Comparison of ENCODE assay signal across 20 cellular contexts in the genomic region with DNA sequence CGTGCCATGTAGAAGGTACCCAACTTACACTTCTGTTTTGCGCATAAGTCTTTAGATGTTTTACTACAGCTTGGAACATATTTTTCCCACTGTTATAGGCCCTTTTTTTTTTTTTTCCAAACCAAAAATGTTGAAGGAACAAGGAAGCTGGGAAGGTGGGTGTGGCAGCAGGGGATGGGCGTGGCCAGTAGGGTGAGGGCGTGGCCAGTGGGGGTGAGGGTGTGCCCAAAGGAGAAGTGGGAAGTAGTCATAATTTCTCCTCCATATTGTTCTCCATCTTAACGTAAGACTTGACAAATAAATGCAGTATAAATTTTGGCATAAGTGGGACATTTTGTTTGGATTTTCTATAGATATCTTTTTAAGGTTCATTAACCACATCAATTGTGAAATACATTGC. TPM values are rescaled to one million over a fixed set of nuclear protein-coding genes. Genes with fewer than 3 reads are reported as not detected.
DNase-seq lines count a peak whose midpoint lies in the region; ATAC-seq and TF ChIP-seq lines count a peak whose summit lies in the region.
"Had no signal": no experiment of that assay in that cellular context is flagged by ENCODE, and none has a peak within 500 bp of the region (broad histone marks: within the 10 kb centered on the region; RNA-seq: fewer than 3 reads in every experiment).

No MANE protein-coding gene starts in this region.

- dilution Hi-C loops in mammary epithelial cell (cut with HindIII; ENCODE audit: low sequenced_read_pairs) = no loop called here

- H3K36me3 ChIP-seq in mammary epithelial cell (ENCODE audit: insufficient read depth, low read length) (peaks cover 14% of the 10 kb centered on the region), upper lobe of right lung (peaks cover 64% of the 10 kb centered on the region), right atrium auricular region (peaks cover 59% of the 10 kb centered on the region)
- H3K36me3 ChIP-seq: uterus had no signal

- no TSS peak for BruUV-seq in MCF 10A (replicated peaks; lab: Mats Ljungman, UMichigan)
- BruUV-seq in mammary epithelial cell (replicated peaks; lab: Mats Ljungman, UMichigan) = no TSS peak

- in situ Hi-C loops in mammary epithelial cell (cut with MboI; ENCODE audit: low sequenced_read_pairs in 2 of 2) (no loop called here), KBM-7 (cut with MboI; ENCODE audit: low pct_unique_long_range_greater_than_20kb, low sequenced_read_pairs) (no loop called here), SK-MEL-5 (cut with HindIII; ENCODE audit: low pct_unique_long_range_greater_than_20kb, low sequenced_read_pairs) (no loop called here)

- no peak overlapping the region for H3K4me3 Mint-ChIP-seq in MCF 10A (ENCODE audit: unreplicated experiment)
- no peak overlapping the region for H3K4me3 Mint-ChIP-seq in mesothelial cell of epicardium
- H3K4me3 Mint-ChIP-seq: immature natural killer cell; natural killer cell treated with Interleukin-12 subunit alpha and Interleukin-12 subunit beta and Interleukin-15 and Interleukin-18, amount 100 ng/mL, for 72 hours had no signal

- H4K20me1 ChIP-seq in mammary epithelial cell (ENCODE audit: insufficient read depth, low read length) = no peaks in the 10 kb centered on the region

- H3K79me2 ChIP-seq in mammary epithelial cell (ENCODE audit: insufficient read depth, low read length) = no peaks in the 10 kb centered on the region

- H3K27ac Mint-ChIP-seq in MCF 10A (ENCODE audit: low read depth, unreplicated experiment) = no peak overlapping the region
- no peak overlapping the region for H3K27ac Mint-ChIP-seq in mesothelial cell of epicardium
- H3K27ac Mint-ChIP-seq: activated T-helper 2 cell treated with anti-CD3 and anti-CD28 coated beads, Interferon-gamma antibody, Interleukin-2, Interleukin-4, amounts not matched to agents 10 μg/mL and 5 μg/mL and 100 μg/mL, durations not matched to agents 14 hours and 24 hours and 36 hours; natural killer cell treated with Interleukin-12 subunit alpha and Interleukin-12 subunit beta and Interleukin-15 and Interleukin-18, amount 100 ng/mL, for 72 hours; progenitor cell of endocrine pancreas had no signal

- intact Hi-C loops in MCF 10A (cut with micrococcal nuclease) = loop anchor here (10.0 kb wide), 1 partner anchor 115 kb away; no protein-coding TSS in a partner anchor
- intact Hi-C loops in mammary epithelial cell (cut with micrococcal nuclease) = loop anchor here (2.0 kb wide), 1 partner anchor 109 kb away; no protein-coding TSS in a partner anchor
- intact Hi-C loops in upper lobe of right lung (cut with DNase I) = no loop called here

- H3K36me3 Mint-ChIP-seq in MCF 10A (ENCODE audit: insufficient read depth, unreplicated experiment) (peaks cover 67% of the 10 kb centered on the region), mesothelial cell of epicardium (peaks cover 45% of the 10 kb centered on the region)
- H3K36me3 Mint-ChIP-seq: natural killer cell treated with Interleukin-12 subunit alpha and Interleukin-12 subunit beta and Interleukin-15 and Interleukin-18, amount 100 ng/mL, for 72 hours had no signal

- H3K9me3 Mint-ChIP-seq in MCF 10A (ENCODE audit: unreplicated experiment) (no peaks in the 10 kb centered on the region), mesothelial cell of epicardium (no peaks in the 10 kb centered on the region)
- H3K9me3 Mint-ChIP-seq: activated T-helper 2 cell treated with anti-CD3 and anti-CD28 coated beads, Interferon-gamma antibody, Interleukin-2, Interleukin-4, amounts not matched to agents 10 μg/mL and 5 μg/mL and 100 μg/mL, durations not matched to agents 14 hours and 24 hours and 36 hours; immature natural killer cell; natural killer cell treated with Interleukin-12 subunit alpha and Interleukin-12 subunit beta and Interleukin-15 and Interleukin-18, amount 100 ng/mL, for 72 hours had no signal

- H2AFZ ChIP-seq in mammary epithelial cell (ENCODE audit: low read depth, low read length) = no peak overlapping the region

- DNase-seq in MCF 10A (ENCODE audit: unreplicated experiment) (peak; percentile 3), mammary epithelial cell (no peak), KBM-7 (peak; percentile 33), SK-MEL-5 (ENCODE audit: low read depth, low spot score) (peak; percentile 40), upper lobe of right lung (no peak), mesothelial cell of epicardium (ENCODE audit: low spot score in 2 of 2, unreplicated experiment in 2 of 2) (no peak), right atrium auricular region (ENCODE audit: low spot score) (no peak)
- DNase-seq: immature natural killer cell, NCI-H1048, spleen, uterus had no signal

- H3K4me1 Mint-ChIP-seq in MCF 10A (ENCODE audit: insufficient read depth, unreplicated experiment) = no peaks in the 10 kb centered on the region
- no peaks in the 10 kb centered on the region for H3K4me1 Mint-ChIP-seq in mesothelial cell of epicardium
- H3K4me1 Mint-ChIP-seq: immature natural killer cell had no signal

- no peaks in the 10 kb centered on the region for H3K9me3 ChIP-seq in mammary epithelial cell (replicated peaks; ENCODE audit: insufficient read depth, low read length)
- no peaks in the 10 kb centered on the region for H3K9me3 ChIP-seq in upper lobe of right lung
- H3K9me3 ChIP-seq in right atrium auricular region = no peaks in the 10 kb centered on the region
- H3K9me3 ChIP-seq: gastroesophageal sphincter, spleen, uterus had no signal

- no peak for TF ChIP-seq CTCF in MCF 10A (IDR thresholded peaks at IDR 0.05; ENCODE audit: unreplicated experiment)
- TF ChIP-seq CTCF in mammary epithelial cell (conservative IDR thresholded peaks at IDR 0.05 in 1 of 2, IDR thresholded peaks at IDR 0.05 in 1 of 2; ENCODE audit: extremely low read depth in 1 of 2, insufficient read depth in 1 of 2, low read depth in 1 of 2, low read length in 2 of 2) = no peak
- TF ChIP-seq CTCF in upper lobe of right lung (IDR thresholded peaks at IDR 0.05) = no peak
- TF ChIP-seq CTCF in mesothelial cell of epicardium (IDR thresholded peaks at IDR 0.05; ENCODE audit: unreplicated experiment) = no peak
- no peak for TF ChIP-seq CTCF in right atrium auricular region (IDR thresholded peaks at IDR 0.05)

- H3K4me3 ChIP-seq in mammary epithelial cell (replicated peaks in 1 of 3; ENCODE audit: insufficient read depth in 1 of 3, low read depth in 2 of 3, low read length in 3 of 3) (no peak overlapping the region), upper lobe of right lung (no peak overlapping the region), right atrium auricular region (no peak overlapping the region)
- H3K4me3 ChIP-seq: gastroesophageal sphincter, lung, SK-N-MC, spleen, uterus had no signal

- no peak overlapping the region for H3K9ac ChIP-seq in mammary epithelial cell (ENCODE audit: insufficient read depth, low read length)

- POLR2A ChIA-PET in MCF 10A (lab: Yijun Ruan, JAX) = interaction anchor here (0.6 kb wide), 1 partner anchor 49 kb away, joined by 4 read pairs; no protein-coding TSS in a partner anchor

- WGBS in mammary epithelial cell (ENCODE audit: low coverage, missing lambda C conversion rate) = 99% methylated on average over 5 of the region's 5 CpGs

- H3K27me3 Mint-ChIP-seq in MCF 10A (ENCODE audit: insufficient read depth, unreplicated experiment) (no peaks in the 10 kb centered on the region), mesothelial cell of epicardium (ENCODE audit: low read depth) (no peaks in the 10 kb centered on the region)
- H3K27me3 Mint-ChIP-seq: natural killer cell treated with Interleukin-12 subunit alpha and Interleukin-12 subunit beta and Interleukin-15 and Interleukin-18, amount 100 ng/mL, for 72 hours; progenitor cell of endocrine pancreas had no signal

- H3K4me1 ChIP-seq in mammary epithelial cell (ENCODE audit: insufficient read depth, low read length) = no peaks in the 10 kb centered on the region
- no peaks in the 10 kb centered on the region for H3K4me1 ChIP-seq in upper lobe of right lung
- no peaks in the 10 kb centered on the region for H3K4me1 ChIP-seq in right atrium auricular region
- H3K4me1 ChIP-seq: gastroesophageal sphincter, uterus had no signal

- CTCF ChIA-PET in MCF 10A (lab: Yijun Ruan, JAX) = interaction anchor here (0.5 to 2.3 kb wide), 2 partner anchors 28 to 1265 kb away, joined by 3 to 7 read pairs; no protein-coding TSS in a partner anchor
- CTCF ChIA-PET in mammary epithelial cell (lab: Charles Lee; ENCODE audit: low non-redundant PET) = no interaction called here

- no peak overlapping the region for H3K27ac ChIP-seq in mammary epithelial cell (ENCODE audit: insufficient read depth, low read depth, low read length)
- no peak overlapping the region for H3K27ac ChIP-seq in upper lobe of right lung
- no peak overlapping the region for H3K27ac ChIP-seq in right atrium auricular region
- H3K27ac ChIP-seq: gastroesophageal sphincter, SK-N-MC, spleen, uterus had no signal

- no peak overlapping the region for H3K4me2 ChIP-seq in mammary epithelial cell (ENCODE audit: insufficient read depth, low read depth, low read length)

- ATAC-seq in upper lobe of right lung (peak; percentile 60), GM19395 (IDR thresholded peaks at IDR 0.05; ENCODE audit: unreplicated experiment) (no peak)
- ATAC-seq: gastroesophageal sphincter; natural killer cell treated with Interleukin-12 subunit alpha and Interleukin-12 subunit beta and Interleukin-15 and Interleukin-18, amount 100 ng/mL, for 72 hours had no signal

- H3K27me3 ChIP-seq in mammary epithelial cell (ENCODE audit: insufficient read depth, low read length) (no peaks in the 10 kb centered on the region), upper lobe of right lung (no peaks in the 10 kb centered on the region), right atrium auricular region (no peaks in the 10 kb centered on the region)
- H3K27me3 ChIP-seq: gastroesophageal sphincter, spleen, uterus had no signal

RNA-seq across cellular contexts. Expression of a gene that starts 30.4 kb away (rescaled TPM):
- total RNA-seq in MCF 10A (2022) (not detected in 2 replicates), mammary epithelial cell (not detected), upper lobe of right lung (not detected), mesothelial cell of epicardium (not detected in 3 replicates), right atrium auricular region (not detected)
- not detected for polyA plus RNA-seq in mammary epithelial cell
- polyA minus RNA-seq in mammary epithelial cell = not detected
- total RNA-seq in SK-MEL-5 (2014; rRNA removed; shearing (Covaris generic)) = not detected in 2 replicates
- polyA plus RNA-seq in SK-MEL-5 (2015; cell fraction: cytosol; rRNA removed) = not detected in 2 replicates
- polyA plus RNA-seq in SK-MEL-5 (2015; cell fraction: nucleus; rRNA removed) = not detected in 2 replicates
- total RNA-seq: activated CD8-positive, alpha-beta memory T cell treated with anti-CD3 and anti-CD28 coated beads for 36 hours; activated T-helper 2 cell treated with anti-CD3 and anti-CD28 coated beads, Interferon-gamma antibody, Interleukin-2, Interleukin-4, amounts not matched to agents 10 μg/mL and 5 μg/mL and 100 μg/mL, durations not matched to agents 14 hours and 24 hours and 36 hours; aorta; natural killer cell treated with Interleukin-12 subunit alpha and Interleukin-12 subunit beta and Interleukin-15 and Interleukin-18, amount 100 ng/mL, for 72 hours; progenitor cell of endocrine pancreas; spleen had no signal
- polyA plus RNA-seq: aorta, spleen had no signal

RNA-seq across cellular contexts. Expression of a gene that starts 32.5 kb away (rescaled TPM):
- not detected in 2 replicates for total RNA-seq in MCF 10A (2022)
- total RNA-seq in mammary epithelial cell = not detected
- polyA plus RNA-seq in mammary epithelial cell = not detected
- polyA minus RNA-seq in mammary epithelial cell = not detected
- not detected in 2 replicates for total RNA-seq in SK-MEL-5 (2014; rRNA removed; shearing (Covaris generic))
- polyA plus RNA-seq in SK-MEL-5 (2015; cell fraction: cytosol; rRNA removed) = not detected in 2 replicates
- not detected in 2 replicates for polyA plus RNA-seq in SK-MEL-5 (2015; cell fraction: nucleus; rRNA removed)
- total RNA-seq in upper lobe of right lung = not detected
- not detected in 3 replicates for total RNA-seq in mesothelial cell of epicardium
- not detected for total RNA-seq in right atrium auricular region
- total RNA-seq: activated CD8-positive, alpha-beta memory T cell treated with anti-CD3 and anti-CD28 coated beads for 36 hours; activated T-helper 2 cell treated with anti-CD3 and anti-CD28 coated beads, Interferon-gamma antibody, Interleukin-2, Interleukin-4, amounts not matched to agents 10 μg/mL and 5 μg/mL and 100 μg/mL, durations not matched to agents 14 hours and 24 hours and 36 hours; aorta; gastroesophageal sphincter; lung; natural killer cell treated with Interleukin-12 subunit alpha and Interleukin-12 subunit beta and Interleukin-15 and Interleukin-18, amount 100 ng/mL, for 72 hours; progenitor cell of endocrine pancreas; spleen; uterus had no signal
- polyA plus RNA-seq: aorta, immature natural killer cell, spleen had no signal

Comparison
In these comparisons a context has a peak if more than half of its experiments do, and no peak if none do; other contexts are left out.
1. DNase-seq: peak in MCF 10A (single experiment), KBM-7 (single experiment) and SK-MEL-5 (single experiment); none in mammary epithelial cell (single experiment), upper lobe of right lung (single experiment), mesothelial cell of epicardium (0 of 2) and right atrium auricular region (single experiment).